Comparison of ENCODE assay signal across 1 cellular context in genomic region chr11:60916669-60917206, GRCh38.
TF ChIP-seq lines count a peak whose summit lies in the region.

No MANE protein-coding gene starts in this region.

TF ChIP-seq in HepG2, 621 proteins besides CTCF, POLR2A, EP300 and RAD21:
- TF ChIP-seq TIGD3 (CRISPR knock-in tag; IDR thresholded peaks at IDR 0.05; ENCODE audit: borderline replicate concordance) (no peak), MNT (IDR thresholded peaks at IDR 0.05) (no peak), ZNF530 (CRISPR knock-in tag; IDR thresholded peaks at IDR 0.05; ENCODE audit: low read depth) (no peak), TCF12 (IDR thresholded peaks at IDR 0.05) (no peak), TCF12 (CRISPR knock-in tag; IDR thresholded peaks at IDR 0.05) (no peak)
TF ChIP-seq in HepG2: peak in this region for 0.
